In genomic region chr16:22304411-22304810, GRCh38 we compare ENCODE assay signal across 13 cellular contexts.
"Had no signal": no experiment of that assay in that cellular context is flagged by ENCODE, and none has a peak within 500 bp of the region (broad histone marks: within the 10 kb centered on the region; RNA-seq: fewer than 3 reads in every experiment).

No MANE protein-coding gene starts in this region.

- H3K4me2 ChIP-seq: hepatocyte had no signal

- ATAC-seq: left cardiac atrium; natural killer cell treated with Interleukin-12 subunit alpha and Interleukin-12 subunit beta and Interleukin-15 and Interleukin-18, amount 100 ng/mL, for 72 hours; SK-N-SH treated with all-trans-retinoic acid at 6 μM for 48 hours; stimulated activated naive CD8-positive, alpha-beta T cell treated with anti-CD3 and anti-CD28 coated beads, Interleukin-15, Interleukin-2, amounts not matched to agents 100 U/mL and 50 U/mL, for 24 hours had no signal

- H3K27ac ChIP-seq: hepatocyte, tibial nerve had no signal

- H3K9me3 ChIP-seq: tibial nerve had no signal

- H3K9me3 Mint-ChIP-seq: activated T-helper 1 cell treated with anti-CD3 and anti-CD28 coated beads, Interleukin-12 subunit alpha, Interleukin-12 subunit beta, Interleukin-2, Interleukin-4 antibody, amounts not matched to agents 30 ng/mL and 10 ng/mL and 1 ng/mL, durations not matched to agents 14 hours and 24 hours and 36 hours; natural killer cell treated with Interleukin-12 subunit alpha and Interleukin-12 subunit beta and Interleukin-15 and Interleukin-18, amount 100 ng/mL, for 72 hours had no signal

- H2AFZ ChIP-seq: hepatocyte had no signal

- H3K4me3 Mint-ChIP-seq: activated T-helper 1 cell treated with anti-CD3 and anti-CD28 coated beads, Interleukin-12 subunit alpha, Interleukin-12 subunit beta, Interleukin-2, Interleukin-4 antibody, amounts not matched to agents 30 ng/mL and 10 ng/mL and 1 ng/mL, durations not matched to agents 14 hours and 24 hours and 36 hours; natural killer cell treated with Interleukin-12 subunit alpha and Interleukin-12 subunit beta and Interleukin-15 and Interleukin-18, amount 100 ng/mL, for 72 hours had no signal

- H3K27me3 Mint-ChIP-seq: natural killer cell treated with Interleukin-12 subunit alpha and Interleukin-12 subunit beta and Interleukin-15 and Interleukin-18, amount 100 ng/mL, for 72 hours had no signal

- H3K27me3 ChIP-seq: hepatocyte, tibial nerve had no signal

- H3K36me3 Mint-ChIP-seq: natural killer cell treated with Interleukin-12 subunit alpha and Interleukin-12 subunit beta and Interleukin-15 and Interleukin-18, amount 100 ng/mL, for 72 hours had no signal

- H3K27ac Mint-ChIP-seq: activated T-helper 1 cell treated with anti-CD3 and anti-CD28 coated beads, Interleukin-12 subunit alpha, Interleukin-12 subunit beta, Interleukin-2, Interleukin-4 antibody, amounts not matched to agents 30 ng/mL and 10 ng/mL and 1 ng/mL, durations not matched to agents 14 hours and 24 hours and 36 hours had no signal

- DNase-seq: activated CD4-positive, alpha-beta T cell treated with anti-CD3 and anti-CD28 coated beads, Interleukin-2, amount 50 U/mL, for 1 hour; activated naive CD4-positive, alpha-beta T cell; dermis blood vessel endothelial cell; effector memory CD4-positive, alpha-beta T cell; left cardiac atrium; stimulated activated naive CD8-positive, alpha-beta T cell treated with anti-CD3 and anti-CD28 coated beads, Interleukin-15, Interleukin-2, amounts not matched to agents 100 U/mL and 50 U/mL, for 24 hours; T-helper 1 cell; T1000 had no signal
